12 cellular contexts compared by ENCODE assay signal in the genomic region with DNA sequence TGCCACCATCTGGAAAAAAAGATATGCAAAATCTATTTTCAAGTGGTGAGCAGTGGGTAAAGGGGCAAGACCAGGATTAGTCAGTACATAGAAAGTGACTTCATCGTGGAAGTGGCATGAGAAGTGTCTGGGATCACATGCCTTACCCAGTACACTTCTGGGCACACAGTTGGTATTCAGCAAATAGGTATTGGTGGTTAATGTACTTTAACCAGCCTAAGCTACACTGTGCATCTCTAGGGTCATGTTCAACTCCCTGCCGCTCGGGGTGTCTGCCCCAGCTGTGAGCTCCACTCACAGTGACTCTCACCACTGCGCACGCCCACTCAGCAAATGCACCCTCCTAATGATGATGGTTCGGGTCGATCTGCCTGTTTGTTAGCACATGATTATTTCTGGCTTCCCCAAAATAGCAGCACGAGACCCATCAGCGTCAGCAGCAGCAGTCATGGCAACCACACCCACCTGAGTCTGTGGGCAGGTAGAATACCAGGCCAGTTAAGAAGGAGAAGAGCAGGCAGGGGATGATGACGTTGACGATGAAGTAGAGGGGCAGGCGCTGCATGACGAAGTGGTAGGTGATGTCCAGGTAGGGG. TPM values are rescaled to one million over a fixed set of nuclear protein-coding genes. Genes with fewer than 3 reads are reported as not detected.
A peak's percentile ranks its signal among the peaks of the same experiment; 100 is the strongest.
DNase-seq lines count a peak whose midpoint lies in the region; ATAC-seq, FAIRE-seq and TF ChIP-seq lines count a peak whose summit lies in the region.
"Had no signal": no experiment of that assay in that cellular context is flagged by ENCODE, and none has a peak within 500 bp of the region (broad histone marks: within the 10 kb centered on the region; RNA-seq: fewer than 3 reads in every experiment).

No MANE protein-coding gene starts in this region.

- H3K4me2 ChIP-seq in HepG2 (ENCODE audit: low read depth, low read length), result no peak overlapping the region

- H3K9me3 ChIP-seq in HepG2 (ENCODE audit: low read length), result no peaks in the 10 kb centered on the region
- no peaks in the 10 kb centered on the region for H3K9me3 ChIP-seq in right lobe of liver
- H3K9me3 ChIP-seq: sigmoid colon, thoracic aorta had no signal

- no TSS peak for BruUV-seq in HepG2 (replicated peaks; lab: Mats Ljungman, UMichigan)

- peaks cover 29 to 41% of the 10 kb centered on the region in 2 donors for H3K4me1 Mint-ChIP-seq in stimulated activated naive B cell treated with anti-CD40 and anti-IgM and Interleukin-4, amounts not matched to agents 10 μg/mL and 1 μg/mL and 100 μg/mL, for 72 hours

- DNase-seq in HepG2 (ENCODE audit: low spot score) (no peak), right lobe of liver (no peak), kidney glomerular epithelial cell (lab: John Stamatoyannopoulos, UW) (no peak), globus pallidus (ENCODE audit: low spot score) (no peak), GM03348 (ENCODE audit: low spot score) (no peak)
- peak; percentile 51 to 55 for DNase-seq in activated T-cell treated with anti-CD3 and anti-CD28 coated beads, Interleukin-2, amount 50 U/mL, for 48 hours
- DNase-seq in stimulated activated naive B cell treated with anti-CD40 and anti-IgM and Interleukin-4, amounts not matched to agents 10 μg/mL and 1 μg/mL and 100 μg/mL, for 72 hours, result no peak
- DNase-seq: cerebellar nuclear complex, sigmoid colon had no signal

- no peak for TF ChIP-seq POLR2A in HepG2 (IDR thresholded peaks at IDR 0.05; ENCODE audit: insufficient read depth in 1 of 2, low read depth in 2 of 2, low read length in 2 of 2)
- no peak for TF ChIP-seq POLR2A in right lobe of liver (IDR thresholded peaks at IDR 0.05)

- H3K36me3 ChIP-seq in HepG2 (replicated peaks in 1 of 2; ENCODE audit: control insufficient read depth in 1 of 2, insufficient read depth in 2 of 2, low read length in 2 of 2) (no peaks in the 10 kb centered on the region), right lobe of liver (no peaks in the 10 kb centered on the region)
- H3K36me3 ChIP-seq: sigmoid colon, thoracic aorta had no signal

- ATAC-seq in HepG2, result no peak
- ATAC-seq in right lobe of liver, result no peak
- ATAC-seq in HG03280 (IDR thresholded peaks at IDR 0.05; ENCODE audit: unreplicated experiment), result peak; percentile 32
- peak; percentile 21 to 37 for ATAC-seq in stimulated activated naive B cell treated with anti-CD40 and anti-IgM and Interleukin-4, amounts not matched to agents 10 μg/mL and 1 μg/mL and 100 μg/mL, for 72 hours (replicated peaks)

- TF ChIP-seq EP300 in HepG2 (IDR thresholded peaks at IDR 0.05; ENCODE audit: low read depth in 2 of 2, low read length in 2 of 2) (no peak), HepG2 (CRISPR knock-in tag; IDR thresholded peaks at IDR 0.05; ENCODE audit: borderline replicate concordance) (no peak)

- H3K36me3 Mint-ChIP-seq in stimulated activated naive B cell treated with anti-CD40 and anti-IgM and Interleukin-4, amounts not matched to agents 10 μg/mL and 1 μg/mL and 100 μg/mL, for 72 hours, result no peaks in the 10 kb centered on the region

- H3K4me3 ChIP-seq in HepG2 (replicated peaks in 1 of 3; ENCODE audit: insufficient read depth in 1 of 3, low read depth in 2 of 3, low read length in 3 of 3) (no peak overlapping the region), right lobe of liver (no peak overlapping the region)
- H3K4me3 ChIP-seq: sigmoid colon, thoracic aorta had no signal

- no peaks in the 10 kb centered on the region for H3K9me3 Mint-ChIP-seq in stimulated activated naive B cell treated with anti-CD40 and anti-IgM and Interleukin-4, amounts not matched to agents 10 μg/mL and 1 μg/mL and 100 μg/mL, for 72 hours

- H3K27ac ChIP-seq in HepG2 (ENCODE audit: extremely low read length, insufficient read depth, low read length), result no peak overlapping the region
- H3K27ac ChIP-seq in right lobe of liver, result no peak overlapping the region
- H3K27ac ChIP-seq: sigmoid colon, thoracic aorta had no signal

- no peaks in the 10 kb centered on the region for H3K79me2 ChIP-seq in HepG2 (ENCODE audit: insufficient read depth, low read length)

- H3K4me3 Mint-ChIP-seq in stimulated activated naive B cell treated with anti-CD40 and anti-IgM and Interleukin-4, amounts not matched to agents 10 μg/mL and 1 μg/mL and 100 μg/mL, for 72 hours, result peak overlapping the region in 1 of 2 donors; percentile 14

- no peak overlapping the region for H3K9ac ChIP-seq in HepG2 (ENCODE audit: insufficient read depth, low read depth, low read length)

- in situ Hi-C loops in HepG2 (cut with HindIII; ENCODE audit: extremely low pct_ligation_motif_present, low pct_unique_long_range_greater_than_20kb), result no loop called here

- TF ChIP-seq CTCF in HepG2 (CRISPR knock-in tag; IDR thresholded peaks at IDR 0.05) (no peak), right lobe of liver (IDR thresholded peaks at IDR 0.05) (no peak)

- no peak for TF ChIP-seq RAD21 in HepG2 (CRISPR knock-in tag; IDR thresholded peaks at IDR 0.05)

- peaks cover 0 to 8% of the 10 kb centered on the region in 2 donors for H3K27me3 Mint-ChIP-seq in stimulated activated naive B cell treated with anti-CD40 and anti-IgM and Interleukin-4, amounts not matched to agents 10 μg/mL and 1 μg/mL and 100 μg/mL, for 72 hours

- no peak for FAIRE-seq in HepG2 (lab: Jason Lieb, UNC)

- H4K20me1 ChIP-seq in HepG2 (ENCODE audit: insufficient read depth, low read length), result no peaks in the 10 kb centered on the region

- POLR2A ChIA-PET in HepG2 (lab: Yijun Ruan, JAX), result no interaction called here

- WGBS in HepG2 (ENCODE audit: low lambda C conversion rate), result 39% methylated on average over 13 of the region's 13 CpGs
- 72% methylated on average over 5 of the region's 13 CpGs for WGBS in right lobe of liver (ENCODE audit: insufficient coverage, low coverage, low lambda C conversion rate, missing lambda C conversion rate)

- H3K4me1 ChIP-seq in HepG2 (ENCODE audit: insufficient read depth, low read length), result no peaks in the 10 kb centered on the region
- H3K4me1 ChIP-seq in right lobe of liver, result no peaks in the 10 kb centered on the region
- H3K4me1 ChIP-seq: sigmoid colon had no signal

- CTCF ChIA-PET in HepG2 (lab: Yijun Ruan, JAX; ENCODE audit: low intra/inter-chr PET ratio, low total read pairs), result no interaction called here

- peaks cover 0 to 21% of the 10 kb centered on the region in 2 experiments; a peak in 4 of 5 replicates for H3K27me3 ChIP-seq in HepG2 (ENCODE audit: control insufficient read depth in 1 of 2, insufficient read depth in 2 of 2, low read length in 2 of 2)
- H3K27me3 ChIP-seq in right lobe of liver, result no peaks in the 10 kb centered on the region
- H3K27me3 ChIP-seq: sigmoid colon had no signal

- intact Hi-C loops in HepG2 (cut with micrococcal nuclease; ENCODE audit: unreplicated experiment), result no loop called here
- intact Hi-C loops in right lobe of liver (cut with DNase I), result no loop called here

- peak overlapping the region; percentile 92 for H3K27ac Mint-ChIP-seq in stimulated activated naive B cell treated with anti-CD40 and anti-IgM and Interleukin-4, amounts not matched to agents 10 μg/mL and 1 μg/mL and 100 μg/mL, for 72 hours

- H2AFZ ChIP-seq in HepG2 (ENCODE audit: low read length), result no peak overlapping the region

TF ChIP-seq in HepG2, 621 proteins besides CTCF, POLR2A, EP300 and RAD21:
- TF ChIP-seq POGK (CRISPR knock-in tag; conservative IDR thresholded peaks at IDR 0.05) (no peak), JARID2 (CRISPR knock-in tag; IDR thresholded peaks at IDR 0.05; ENCODE audit: insufficient replicate concordance) (no peak), ARID2 (CRISPR knock-in tag; IDR thresholded peaks at IDR 0.05; ENCODE audit: borderline replicate concordance) (no peak), ZNF781 (CRISPR knock-in tag; IDR thresholded peaks at IDR 0.05; ENCODE audit: borderline replicate concordance, not compliant biosample characterization) (no peak), CREB1 (IDR thresholded peaks at IDR 0.05) (peak; percentile 70), CREB1 (CRISPR knock-in tag; IDR thresholded peaks at IDR 0.05) (no peak), PRMT3 (CRISPR knock-in tag; IDR thresholded peaks at IDR 0.05; ENCODE audit: borderline replicate concordance, low read depth) (no peak)

RNA-seq across cellular contexts. Expression of gene CHRNA1, which starts 11.1 kb away (rescaled TPM):
- total RNA-seq in HepG2 (2016; rRNA removed; fragmentation: Illumina TruSeq; extraction: Trizol), result not detected in 2 replicates
- total RNA-seq in HepG2 (2016; cell fraction: cytosol; rRNA removed; fragmentation: Illumina TruSeq; extraction: Trizol; ENCODE audit: low read depth), result not detected in 2 replicates
- not detected in 2 replicates for total RNA-seq in HepG2 (2016; cell fraction: insoluble cytoplasmic fraction; rRNA removed; fragmentation: Illumina TruSeq; extraction: Trizol)
- not detected in 2 replicates for total RNA-seq in HepG2 (2016; cell fraction: membrane; rRNA removed; fragmentation: Illumina TruSeq; extraction: Trizol)
- total RNA-seq in HepG2 (2016; cell fraction: nucleus; rRNA removed; fragmentation: Illumina TruSeq; extraction: Trizol), result not detected in 2 replicates
- not detected in 2 replicates for polyA plus RNA-seq in HepG2 (2011; rRNA removed)
- polyA plus RNA-seq in HepG2 (2011; cell fraction: cytosol; rRNA removed), result not detected in 2 replicates
- polyA plus RNA-seq in HepG2 (2011; cell fraction: nucleus; rRNA removed), result not detected in 2 replicates
- not detected in 2 replicates for polyA plus RNA-seq in HepG2 (2012)
- not detected in 2 replicates for polyA plus RNA-seq in HepG2 (2016; cell fraction: cytosol; fragmentation: Illumina TruSeq; extraction: Trizol; ENCODE audit: low read depth)
- not detected in 2 replicates for polyA plus RNA-seq in HepG2 (2016; cell fraction: insoluble cytoplasmic fraction; fragmentation: Illumina TruSeq; extraction: Trizol; ENCODE audit: low read depth)
- polyA plus RNA-seq in HepG2 (2016; cell fraction: membrane; fragmentation: Illumina TruSeq; extraction: Trizol; ENCODE audit: low read depth), result not detected in 2 replicates
- not detected in 2 replicates for polyA plus RNA-seq in HepG2 (2016; cell fraction: nucleus; fragmentation: Illumina TruSeq; extraction: Trizol; ENCODE audit: insufficient read depth, low read depth)
- not detected in 2 replicates for polyA minus RNA-seq in HepG2 (2011; rRNA and poly(A)+ RNA removed; ENCODE audit: low replicate concordance)
- polyA minus RNA-seq in HepG2 (2011; cell fraction: cytosol; rRNA and poly(A)+ RNA removed), result not detected in 2 replicates
- polyA minus RNA-seq in HepG2 (2011; cell fraction: nucleus; rRNA and poly(A)+ RNA removed), result not detected in 2 replicates
- total RNA-seq in right lobe of liver, result under 1 TPM in 1 of 6 experiments, not detected in 5; 0.19 TPM
- total RNA-seq: sigmoid colon; T-helper 1 cell treated with Interleukin-12 subunit alpha and Interleukin-12 subunit beta and Interleukin-4 antibody, amounts not matched to agents 30 ng/mL and 1 ng/mL, for 36 hours had no signal

Comparison
In these comparisons a context has a peak if more than half of its experiments do, and no peak if none do; other contexts are left out.
1. ATAC-seq: peak in HG03280 (single experiment) and stimulated activated naive B cell treated with anti-CD40 and anti-IgM and Interleukin-4, amounts not matched to agents 10 μg/mL and 1 μg/mL and 100 μg/mL, for 72 hours (2 of 2); none in HepG2 (single experiment) and right lobe of liver (0 of 4).
2. DNase-seq: peak in activated T-cell treated with anti-CD3 and anti-CD28 coated beads, Interleukin-2, amount 50 U/mL, for 48 hours (2 of 2); none in HepG2 (single experiment), right lobe of liver (0 of 3), stimulated activated naive B cell treated with anti-CD40 and anti-IgM and Interleukin-4, amounts not matched to agents 10 μg/mL and 1 μg/mL and 100 μg/mL, for 72 hours (single experiment), kidney glomerular epithelial cell (single experiment), globus pallidus (single experiment) and GM03348 (single experiment).